ENCODE assay signal across 14 cellular contexts in genomic region chr14:100022772-100023451, GRCh38. TPM values are rescaled to one million over a fixed set of nuclear protein-coding genes. Genes with fewer than 3 reads are reported as not detected.
DNase-seq lines count a peak whose midpoint lies in the region; ATAC-seq and TF ChIP-seq lines count a peak whose summit lies in the region.
"Had no signal": no experiment of that assay in that cellular context is flagged by ENCODE, and none has a peak within 500 bp of the region (broad histone marks: within the 10 kb centered on the region; RNA-seq: fewer than 3 reads in every experiment).

No MANE protein-coding gene starts in this region.

- H3K27ac Mint-ChIP-seq in effector memory CD8-positive, alpha-beta T cell: no peak overlapping the region
- H3K27ac Mint-ChIP-seq: IgD-negative memory B cell, memory B cell had no signal

- H2AFZ ChIP-seq in SK-N-SH (ENCODE audit: low read depth): no peak overlapping the region
- H2AFZ ChIP-seq in hepatocyte: no peak overlapping the region

- TF ChIP-seq RAD21 in SK-N-SH (IDR thresholded peaks at IDR 0.05; ENCODE audit: low read length): no peak

- H3K27me3 Mint-ChIP-seq in effector memory CD8-positive, alpha-beta T cell: no peaks in the 10 kb centered on the region

- no peak for TF ChIP-seq EP300 in SK-N-SH (IDR thresholded peaks at IDR 0.05; ENCODE audit: borderline replicate concordance in 1 of 2, low read depth in 1 of 2, low read length in 1 of 2)

- POLR2A ChIA-PET in SK-N-SH (lab: Yijun Ruan, JAX): no interaction called here

- H3K79me2 ChIP-seq in SK-N-SH (ENCODE audit: insufficient read depth) (peaks cover 16% of the 10 kb centered on the region; the same call in 1 of the 2 replicates), hepatocyte (peaks cover 84% of the 10 kb centered on the region)

- no peaks in the 10 kb centered on the region for H3F3A ChIP-seq in SK-N-SH (replicated peaks; ENCODE audit: insufficient read depth)

- H3K4me3 Mint-ChIP-seq in effector memory CD8-positive, alpha-beta T cell: no peak overlapping the region
- H3K4me3 Mint-ChIP-seq: IgD-negative memory B cell, memory B cell had no signal

- H3K4me3 ChIP-seq in SK-N-SH (ENCODE audit: low read depth in 2 of 2, low read length in 1 of 2) (no peak overlapping the region), hepatocyte (no peak overlapping the region)
- H3K4me3 ChIP-seq: skin epidermis had no signal

- H3K4me1 ChIP-seq in SK-N-SH (ENCODE audit: control insufficient read depth in 1 of 2, insufficient read depth in 2 of 2, low read depth in 1 of 2, low read length in 1 of 2) (peaks cover 17 to 32% of the 10 kb centered on the region in 2 experiments), hepatocyte (ENCODE audit: insufficient read depth) (peaks cover 49% of the 10 kb centered on the region)

- no peaks in the 10 kb centered on the region for H4K20me1 ChIP-seq in SK-N-SH (ENCODE audit: insufficient read depth)
- peaks cover 6% of the 10 kb centered on the region for H4K20me1 ChIP-seq in hepatocyte (ENCODE audit: insufficient read depth, poor library complexity, severe bottlenecking)

- WGBS in SK-N-SH (ENCODE audit: low lambda C conversion rate): 86% methylated on average over 12 of the region's 12 CpGs
- WGBS in hepatocyte (ENCODE audit: low lambda C conversion rate, missing lambda C conversion rate): 88% methylated on average over 12 of the region's 12 CpGs

- TF ChIP-seq CTCF in SK-N-SH (IDR thresholded peaks at IDR 0.05) (no peak), hepatocyte (IDR thresholded peaks at IDR 0.05; ENCODE audit: poor library complexity) (no peak)

- H3K9me3 ChIP-seq in SK-N-SH: no peaks in the 10 kb centered on the region
- H3K9me3 ChIP-seq in hepatocyte (ENCODE audit: low read depth): no peaks in the 10 kb centered on the region

- no peaks in the 10 kb centered on the region for H3K27me3 ChIP-seq in SK-N-SH (ENCODE audit: insufficient read depth)
- no peaks in the 10 kb centered on the region for H3K27me3 ChIP-seq in hepatocyte

- peaks cover 6 to 16% of the 10 kb centered on the region in 2 donors for H3K4me1 Mint-ChIP-seq in effector memory CD8-positive, alpha-beta T cell (ENCODE audit: low read depth in 2 of 2)
- H3K4me1 Mint-ChIP-seq: IgD-negative memory B cell had no signal

- DNase-seq in A172 (ENCODE audit: low spot score) (peak; percentile 43), HK-2 (ENCODE audit: unreplicated experiment) (peak; percentile 8), SK-N-SH (no peak), hepatocyte (ENCODE audit: low spot score) (peak; percentile 55), T1000 (lab: John Stamatoyannopoulos, UW) (no peak), NCI-H2196 (lab: John Stamatoyannopoulos, UW; ENCODE audit: unreplicated experiment) (no peak)
- no peak for DNase-seq in effector memory CD8-positive, alpha-beta T cell
- DNase-seq: foreskin melanocyte; stimulated activated CD8-positive, alpha-beta memory T cell treated with anti-CD3 and anti-CD28 coated beads, Interleukin-4, amount 100 ng/mL, for 48 hours; T-helper 2 cell had no signal

- CTCF ChIA-PET in SK-N-SH (lab: Yijun Ruan, JAX): interaction anchor here (1.5 kb wide), 1 partner anchor 169 kb away, joined by 3 read pairs; no protein-coding TSS in a partner anchor

- no peak overlapping the region for H3K27ac ChIP-seq in SK-N-SH (ENCODE audit: low read depth in 2 of 2, low read length in 1 of 2)
- peak overlapping the region; percentile 82 for H3K27ac ChIP-seq in hepatocyte

- no peak for ATAC-seq in effector memory CD8-positive, alpha-beta T cell (replicated peaks)
- ATAC-seq in HG02642 (IDR thresholded peaks at IDR 0.05; ENCODE audit: poor library complexity, unreplicated experiment): no peak

- no peaks in the 10 kb centered on the region for H3K36me3 ChIP-seq in SK-N-SH (replicated peaks in 1 of 2; ENCODE audit: control insufficient read depth in 1 of 2, insufficient read depth in 2 of 2, low read length in 1 of 2)
- H3K36me3 ChIP-seq in hepatocyte (replicated peaks; ENCODE audit: insufficient read depth, low read depth): no peaks in the 10 kb centered on the region

- H3K4me2 ChIP-seq in SK-N-SH: no peak overlapping the region
- no peak overlapping the region for H3K4me2 ChIP-seq in hepatocyte

- no peaks in the 10 kb centered on the region for H3K36me3 Mint-ChIP-seq in effector memory CD8-positive, alpha-beta T cell (ENCODE audit: insufficient read depth)
- H3K36me3 Mint-ChIP-seq: IgD-negative memory B cell, memory B cell had no signal

- H3K9me2 ChIP-seq in SK-N-SH (no peaks in the 10 kb centered on the region), hepatocyte (replicated peaks; ENCODE audit: insufficient read depth) (no peaks in the 10 kb centered on the region)

- H3K9ac ChIP-seq in SK-N-SH: no peak overlapping the region

- no peaks in the 10 kb centered on the region for H3K9me3 Mint-ChIP-seq in effector memory CD8-positive, alpha-beta T cell
- H3K9me3 Mint-ChIP-seq: IgD-negative memory B cell, memory B cell had no signal

TF ChIP-seq in SK-N-SH, 30 proteins besides CTCF, POLR2A, EP300 and RAD21:
- TF ChIP-seq FOXM1 (IDR thresholded peaks at IDR 0.05; ENCODE audit: low read depth): no peak
- peak; percentile 39; the same call in 1 of the 2 replicates for TF ChIP-seq PBX3 (IDR thresholded peaks at IDR 0.05)
TF ChIP-seq in SK-N-SH: peak in this region for 1.

RNA-seq across cellular contexts. Expression of gene EVL, which starts 42.3 kb away (rescaled TPM):
- total RNA-seq in A172 (2014; rRNA removed; shearing (Covaris generic)): 9.5 and 12.4 TPM in 2 replicates
- polyA plus RNA-seq in SK-N-SH (2012; rRNA removed) (34.2 and 36.5 TPM in 2 replicates), hepatocyte (77.2 and 103 TPM in 2 replicates)
- 21.7 and 28.2 TPM in 2 replicates for polyA plus RNA-seq in SK-N-SH (2012; cell fraction: cytosol; rRNA removed)
- polyA plus RNA-seq in SK-N-SH (2012; cell fraction: nucleus; rRNA removed): 224 and 260 TPM in 2 replicates
- 43.4 and 60.5 TPM in 2 replicates for total RNA-seq in hepatocyte

Comparison
In these comparisons a context has a peak if more than half of its experiments do, and no peak if none do; other contexts are left out.
1. DNase-seq: peak in A172 (single experiment), HK-2 (single experiment) and hepatocyte (single experiment); none in SK-N-SH (single experiment), effector memory CD8-positive, alpha-beta T cell (0 of 3), T1000 (single experiment) and NCI-H2196 (single experiment).